Comparison of ENCODE assay signal across 7 cellular contexts in genomic region chr5:111010783-111011182, GRCh38.
"Had no signal": no experiment of that assay in that cellular context is flagged by ENCODE, and none has a peak within 500 bp of the region (broad histone marks: within the 10 kb centered on the region; RNA-seq: fewer than 3 reads in every experiment).

No MANE protein-coding gene starts in this region.

- ATAC-seq: GM12878 had no signal

- DNase-seq: GDM1, GF-D8 had no signal

- FAIRE-seq: G401.6, GM12878, GM12892, GM18507, GM19239 had no signal

- H3K4me3 ChIP-seq: GM12878 had no signal
